In genomic region chr12:18148961-18149360, GRCh38 we compare ENCODE assay signal across 18 cellular contexts. TPM values are rescaled to one million over a fixed set of nuclear protein-coding genes. Genes with fewer than 3 reads are reported as not detected.
"Had no signal": no experiment of that assay in that cellular context is flagged by ENCODE, and none has a peak within 500 bp of the region (broad histone marks: within the 10 kb centered on the region; RNA-seq: fewer than 3 reads in every experiment).

No MANE protein-coding gene starts in this region.

- H2AFZ ChIP-seq: hepatocyte had no signal

- H3K4me3 ChIP-seq: adrenal gland, ascending aorta, hepatocyte, spleen, upper lobe of left lung had no signal

- H3K9me3 ChIP-seq: adrenal gland, ascending aorta, spleen, upper lobe of left lung had no signal

- H3K4me2 ChIP-seq: hepatocyte had no signal

- H3K27ac ChIP-seq: adrenal gland, ascending aorta, hepatocyte, spleen, upper lobe of left lung had no signal

- H3K4me1 ChIP-seq: ascending aorta, spleen had no signal

- H3K36me3 ChIP-seq: adrenal gland, ascending aorta, spleen, upper lobe of left lung had no signal

- H3K27me3 ChIP-seq: adrenal gland, ascending aorta, hepatocyte, spleen, upper lobe of left lung had no signal

- H3K79me2 ChIP-seq: hepatocyte had no signal

- ATAC-seq: activated CD8-positive, alpha-beta T cell treated with anti-CD3 and anti-CD28 coated beads, Interleukin-2, amount 10 ng/mL, durations not matched to agents 7 days and 5 days had no signal

- DNase-seq: activated CD4-positive, alpha-beta T cell treated with anti-CD3 and anti-CD28 coated beads for 1 hour; activated CD4-positive, alpha-beta T cell treated with anti-CD3 and anti-CD28 coated beads, Interleukin-2, amount 50 U/mL, for 1 hour; activated CD8-positive, alpha-beta T cell treated with anti-CD3 and anti-CD28 coated beads, Interleukin-2, amount 10 ng/mL, durations not matched to agents 7 days and 5 days; adrenal gland; effector memory CD4-positive, alpha-beta T cell; glutamatergic neuron; immature natural killer cell; kidney glomerular epithelial cell; nucleus accumbens; spleen; stimulated activated CD4-positive, alpha-beta T cell treated with anti-CD3 and anti-CD28 coated beads, Interleukin-4, amount 100 ng/mL, for 1 hour; stimulated activated naive CD4-positive, alpha-beta T cell treated with Interleukin-2 at 50 U/mL for 16 hours; T-helper 1 cell; upper lobe of left lung had no signal

RNA-seq across cellular contexts. Expression of gene RERGL, which starts 59.0 kb away (rescaled TPM):
- total RNA-seq: activated CD8-positive, alpha-beta T cell treated with anti-CD3 and anti-CD28 coated beads, Interleukin-2, amount 10 ng/mL, durations not matched to agents 7 days and 5 days; dermis microvascular lymphatic vessel endothelial cell; myocyte had no signal
- polyA plus RNA-seq: hepatocyte, immature natural killer cell had no signal
